Comparison of ENCODE assay signal across 1 cellular context in the genomic region with DNA sequence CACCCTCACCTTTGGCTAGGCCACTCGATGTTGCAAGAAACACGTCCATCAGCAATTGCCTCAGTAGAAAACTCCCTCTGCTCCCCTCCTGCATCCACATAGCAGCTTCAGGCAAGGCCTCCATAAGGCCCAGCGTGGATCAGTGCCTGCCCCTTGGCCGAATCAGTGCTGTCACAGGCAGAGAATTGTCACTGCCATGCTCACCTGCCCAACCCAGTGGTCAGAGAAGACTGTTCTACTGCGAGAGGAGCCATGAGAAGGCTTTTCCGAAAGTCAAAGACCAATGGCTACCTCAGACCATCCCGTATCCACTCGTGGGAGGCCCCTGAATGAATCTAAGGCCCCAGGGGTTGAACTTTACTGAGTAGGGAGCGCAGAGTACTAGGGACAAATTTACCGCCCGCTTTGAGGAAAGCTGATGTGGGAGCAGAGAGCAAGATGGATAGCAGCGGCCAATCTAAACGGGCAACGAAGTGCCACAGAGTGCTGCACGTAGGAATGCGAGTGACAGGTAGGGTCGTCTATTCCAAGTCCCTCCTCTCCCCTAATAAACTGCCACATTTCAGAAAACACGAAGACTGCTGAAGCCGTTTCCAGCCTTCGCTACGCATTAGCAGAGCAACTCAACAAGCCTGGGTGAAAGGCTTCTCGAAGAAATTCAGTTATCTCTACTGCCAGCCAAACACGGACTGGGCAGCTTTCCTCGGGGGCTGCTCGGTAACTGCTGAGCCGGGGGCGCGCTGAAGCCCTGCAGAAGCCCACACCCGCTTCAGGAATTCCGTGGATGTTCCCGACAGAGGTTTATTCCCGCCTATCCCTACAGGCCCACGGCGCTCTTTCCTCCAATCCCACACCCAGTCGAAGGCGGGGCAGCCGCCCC.
TF ChIP-seq lines count a peak whose summit lies in the region.

No MANE protein-coding gene starts in this region.

TF ChIP-seq in HepG2, 621 proteins besides CTCF, POLR2A, EP300 and RAD21 (continued from another document and continues in another):
- TF ChIP-seq, protein P1, sequence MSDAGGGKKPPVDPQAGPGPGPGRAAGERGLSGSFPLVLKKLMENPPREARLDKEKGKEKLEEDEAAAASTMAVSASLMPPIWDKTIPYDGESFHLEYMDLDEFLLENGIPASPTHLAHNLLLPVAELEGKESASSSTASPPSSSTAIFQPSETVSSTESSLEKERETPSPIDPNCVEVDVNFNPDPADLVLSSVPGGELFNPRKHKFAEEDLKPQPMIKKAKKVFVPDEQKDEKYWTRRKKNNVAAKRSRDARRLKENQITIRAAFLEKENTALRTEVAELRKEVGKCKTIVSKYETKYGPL (CRISPR knock-in tag; IDR thresholded peaks at IDR 0.05): no peak
- TF ChIP-seq HES4 (CRISPR knock-in tag; IDR thresholded peaks at IDR 0.05; ENCODE audit: borderline replicate concordance) (0 out of 2 replicates have a peak, but pooled peaks have one; percentile 84), TOPORS (CRISPR knock-in tag; IDR thresholded peaks at IDR 0.05) (no peak; the same call in 1 of the 2 replicates), SP140L (CRISPR knock-in tag; IDR thresholded peaks at IDR 0.05; ENCODE audit: borderline replicate concordance) (no peak), ZFP1 (CRISPR knock-in tag; IDR thresholded peaks at IDR 0.05) (no peak), HIVEP1 (CRISPR knock-in tag; IDR thresholded peaks at IDR 0.05) (no peak), MTA1 (CRISPR knock-in tag; IDR thresholded peaks at IDR 0.05; ENCODE audit: borderline replicate concordance) (no peak), PLRG1 (conservative IDR thresholded peaks at IDR 0.05) (no peak), ZNF564 (CRISPR knock-in tag; IDR thresholded peaks at IDR 0.05) (no peak), ZSCAN20 (CRISPR knock-in tag; IDR thresholded peaks at IDR 0.05; ENCODE audit: borderline replicate concordance) (no peak), PHF8 (CRISPR knock-in tag; IDR thresholded peaks at IDR 0.05) (no peak), RFX3 (CRISPR knock-in tag; IDR thresholded peaks at IDR 0.05) (no peak), ZBTB21 (CRISPR knock-in tag; IDR thresholded peaks at IDR 0.05) (no peak), IRF2 (CRISPR knock-in tag; IDR thresholded peaks at IDR 0.05) (no peak), ZNF354B (CRISPR knock-in tag; IDR thresholded peaks at IDR 0.05) (no peak), GATAD2A (CRISPR knock-in tag; IDR thresholded peaks at IDR 0.05) (no peak), TGIF2 (CRISPR knock-in tag; IDR thresholded peaks at IDR 0.05) (peak; percentile 50; the same call in 1 of the 2 replicates), RXRB (CRISPR knock-in tag; IDR thresholded peaks at IDR 0.05; ENCODE audit: borderline replicate concordance) (no peak), GABPB1 (CRISPR knock-in tag; IDR thresholded peaks at IDR 0.05) (no peak), HNRNPL (IDR thresholded peaks at IDR 0.05; ENCODE audit: low read depth, low read length) (no peak), ZNF446 (CRISPR knock-in tag; IDR thresholded peaks at IDR 0.05) (0 out of 2 replicates have a peak, but pooled peaks have one; percentile 43), KLF11 (CRISPR knock-in tag; IDR thresholded peaks at IDR 0.05) (no peak), SALL1 (CRISPR knock-in tag; IDR thresholded peaks at IDR 0.05) (no peak), ZSCAN12 (CRISPR knock-in tag; IDR thresholded peaks at IDR 0.05) (no peak), ZNF724P (CRISPR knock-in tag; IDR thresholded peaks at IDR 0.05; ENCODE audit: borderline replicate concordance) (no peak), ZNF720 (CRISPR knock-in tag; IDR thresholded peaks at IDR 0.05) (no peak), ELF4 (CRISPR knock-in tag; IDR thresholded peaks at IDR 0.05; ENCODE audit: borderline replicate concordance) (no peak), TMF1 (CRISPR knock-in tag; IDR thresholded peaks at IDR 0.05; ENCODE audit: low read depth) (no peak)
- TF ChIP-seq, protein P2, sequence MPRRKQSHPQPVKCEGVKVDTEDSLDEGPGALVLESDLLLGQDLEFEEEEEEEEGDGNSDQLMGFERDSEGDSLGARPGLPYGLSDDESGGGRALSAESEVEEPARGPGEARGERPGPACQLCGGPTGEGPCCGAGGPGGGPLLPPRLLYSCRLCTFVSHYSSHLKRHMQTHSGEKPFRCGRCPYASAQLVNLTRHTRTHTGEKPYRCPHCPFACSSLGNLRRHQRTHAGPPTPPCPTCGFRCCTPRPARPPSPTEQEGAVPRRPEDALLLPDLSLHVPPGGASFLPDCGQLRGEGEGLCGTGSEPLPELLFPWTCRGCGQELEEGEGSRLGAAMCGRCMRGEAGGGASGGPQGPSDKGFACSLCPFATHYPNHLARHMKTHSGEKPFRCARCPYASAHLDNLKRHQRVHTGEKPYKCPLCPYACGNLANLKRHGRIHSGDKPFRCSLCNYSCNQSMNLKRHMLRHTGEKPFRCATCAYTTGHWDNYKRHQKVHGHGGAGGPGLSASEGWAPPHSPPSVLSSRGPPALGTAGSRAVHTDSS (CRISPR knock-in tag; conservative IDR thresholded peaks at IDR 0.05): no peak
- TF ChIP-seq, protein P3, sequence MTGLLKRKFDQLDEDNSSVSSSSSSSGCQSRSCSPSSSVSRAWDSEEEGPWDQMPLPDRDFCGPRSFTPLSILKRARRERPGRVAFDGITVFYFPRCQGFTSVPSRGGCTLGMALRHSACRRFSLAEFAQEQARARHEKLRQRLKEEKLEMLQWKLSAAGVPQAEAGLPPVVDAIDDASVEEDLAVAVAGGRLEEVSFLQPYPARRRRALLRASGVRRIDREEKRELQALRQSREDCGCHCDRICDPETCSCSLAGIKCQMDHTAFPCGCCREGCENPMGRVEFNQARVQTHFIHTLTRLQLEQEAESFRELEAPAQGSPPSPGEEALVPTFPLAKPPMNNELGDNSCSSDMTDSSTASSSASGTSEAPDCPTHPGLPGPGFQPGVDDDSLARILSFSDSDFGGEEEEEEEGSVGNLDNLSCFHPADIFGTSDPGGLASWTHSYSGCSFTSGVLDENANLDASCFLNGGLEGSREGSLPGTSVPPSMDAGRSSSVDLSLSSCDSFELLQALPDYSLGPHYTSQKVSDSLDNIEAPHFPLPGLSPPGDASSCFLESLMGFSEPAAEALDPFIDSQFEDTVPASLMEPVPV (CRISPR knock-in tag; IDR thresholded peaks at IDR 0.05): no peak
- TF ChIP-seq, protein P4, sequence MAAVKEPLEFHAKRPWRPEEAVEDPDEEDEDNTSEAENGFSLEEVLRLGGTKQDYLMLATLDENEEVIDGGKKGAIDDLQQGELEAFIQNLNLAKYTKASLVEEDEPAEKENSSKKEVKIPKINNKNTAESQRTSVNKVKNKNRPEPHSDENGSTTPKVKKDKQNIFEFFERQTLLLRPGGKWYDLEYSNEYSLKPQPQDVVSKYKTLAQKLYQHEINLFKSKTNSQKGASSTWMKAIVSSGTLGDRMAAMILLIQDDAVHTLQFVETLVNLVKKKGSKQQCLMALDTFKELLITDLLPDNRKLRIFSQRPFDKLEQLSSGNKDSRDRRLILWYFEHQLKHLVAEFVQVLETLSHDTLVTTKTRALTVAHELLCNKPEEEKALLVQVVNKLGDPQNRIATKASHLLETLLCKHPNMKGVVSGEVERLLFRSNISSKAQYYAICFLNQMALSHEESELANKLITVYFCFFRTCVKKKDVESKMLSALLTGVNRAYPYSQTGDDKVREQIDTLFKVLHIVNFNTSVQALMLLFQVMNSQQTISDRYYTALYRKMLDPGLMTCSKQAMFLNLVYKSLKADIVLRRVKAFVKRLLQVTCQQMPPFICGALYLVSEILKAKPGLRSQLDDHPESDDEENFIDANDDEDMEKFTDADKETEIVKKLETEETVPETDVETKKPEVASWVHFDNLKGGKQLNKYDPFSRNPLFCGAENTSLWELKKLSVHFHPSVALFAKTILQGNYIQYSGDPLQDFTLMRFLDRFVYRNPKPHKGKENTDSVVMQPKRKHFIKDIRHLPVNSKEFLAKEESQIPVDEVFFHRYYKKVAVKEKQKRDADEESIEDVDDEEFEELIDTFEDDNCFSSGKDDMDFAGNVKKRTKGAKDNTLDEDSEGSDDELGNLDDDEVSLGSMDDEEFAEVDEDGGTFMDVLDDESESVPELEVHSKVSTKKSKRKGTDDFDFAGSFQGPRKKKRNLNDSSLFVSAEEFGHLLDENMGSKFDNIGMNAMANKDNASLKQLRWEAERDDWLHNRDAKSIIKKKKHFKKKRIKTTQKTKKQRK (IDR thresholded peaks at IDR 0.05; ENCODE audit: low read length): no peak
- TF ChIP-seq, protein P5, sequence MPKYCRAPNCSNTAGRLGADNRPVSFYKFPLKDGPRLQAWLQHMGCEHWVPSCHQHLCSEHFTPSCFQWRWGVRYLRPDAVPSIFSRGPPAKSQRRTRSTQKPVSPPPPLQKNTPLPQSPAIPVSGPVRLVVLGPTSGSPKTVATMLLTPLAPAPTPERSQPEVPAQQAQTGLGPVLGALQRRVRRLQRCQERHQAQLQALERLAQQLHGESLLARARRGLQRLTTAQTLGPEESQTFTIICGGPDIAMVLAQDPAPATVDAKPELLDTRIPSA (CRISPR knock-in tag; IDR thresholded peaks at IDR 0.05; ENCODE audit: borderline replicate concordance): no peak
- TF ChIP-seq, protein P6, sequence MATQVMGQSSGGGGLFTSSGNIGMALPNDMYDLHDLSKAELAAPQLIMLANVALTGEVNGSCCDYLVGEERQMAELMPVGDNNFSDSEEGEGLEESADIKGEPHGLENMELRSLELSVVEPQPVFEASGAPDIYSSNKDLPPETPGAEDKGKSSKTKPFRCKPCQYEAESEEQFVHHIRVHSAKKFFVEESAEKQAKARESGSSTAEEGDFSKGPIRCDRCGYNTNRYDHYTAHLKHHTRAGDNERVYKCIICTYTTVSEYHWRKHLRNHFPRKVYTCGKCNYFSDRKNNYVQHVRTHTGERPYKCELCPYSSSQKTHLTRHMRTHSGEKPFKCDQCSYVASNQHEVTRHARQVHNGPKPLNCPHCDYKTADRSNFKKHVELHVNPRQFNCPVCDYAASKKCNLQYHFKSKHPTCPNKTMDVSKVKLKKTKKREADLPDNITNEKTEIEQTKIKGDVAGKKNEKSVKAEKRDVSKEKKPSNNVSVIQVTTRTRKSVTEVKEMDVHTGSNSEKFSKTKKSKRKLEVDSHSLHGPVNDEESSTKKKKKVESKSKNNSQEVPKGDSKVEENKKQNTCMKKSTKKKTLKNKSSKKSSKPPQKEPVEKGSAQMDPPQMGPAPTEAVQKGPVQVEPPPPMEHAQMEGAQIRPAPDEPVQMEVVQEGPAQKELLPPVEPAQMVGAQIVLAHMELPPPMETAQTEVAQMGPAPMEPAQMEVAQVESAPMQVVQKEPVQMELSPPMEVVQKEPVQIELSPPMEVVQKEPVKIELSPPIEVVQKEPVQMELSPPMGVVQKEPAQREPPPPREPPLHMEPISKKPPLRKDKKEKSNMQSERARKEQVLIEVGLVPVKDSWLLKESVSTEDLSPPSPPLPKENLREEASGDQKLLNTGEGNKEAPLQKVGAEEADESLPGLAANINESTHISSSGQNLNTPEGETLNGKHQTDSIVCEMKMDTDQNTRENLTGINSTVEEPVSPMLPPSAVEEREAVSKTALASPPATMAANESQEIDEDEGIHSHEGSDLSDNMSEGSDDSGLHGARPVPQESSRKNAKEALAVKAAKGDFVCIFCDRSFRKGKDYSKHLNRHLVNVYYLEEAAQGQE (IDR thresholded peaks at IDR 0.05; ENCODE audit: borderline replicate concordance in 1 of 2, low read depth in 1 of 2, low read length in 2 of 2): no peak
- TF ChIP-seq, protein P7, sequence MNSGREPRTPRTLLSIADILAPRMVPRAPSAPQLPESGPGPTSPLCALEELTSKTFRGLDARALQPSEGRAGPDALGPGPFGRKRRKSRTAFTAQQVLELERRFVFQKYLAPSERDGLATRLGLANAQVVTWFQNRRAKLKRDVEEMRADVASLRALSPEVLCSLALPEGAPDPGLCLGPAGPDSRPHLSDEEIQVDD (CRISPR knock-in tag; IDR thresholded peaks at IDR 0.05; ENCODE audit: borderline replicate concordance): no peak
- TF ChIP-seq, protein P8, sequence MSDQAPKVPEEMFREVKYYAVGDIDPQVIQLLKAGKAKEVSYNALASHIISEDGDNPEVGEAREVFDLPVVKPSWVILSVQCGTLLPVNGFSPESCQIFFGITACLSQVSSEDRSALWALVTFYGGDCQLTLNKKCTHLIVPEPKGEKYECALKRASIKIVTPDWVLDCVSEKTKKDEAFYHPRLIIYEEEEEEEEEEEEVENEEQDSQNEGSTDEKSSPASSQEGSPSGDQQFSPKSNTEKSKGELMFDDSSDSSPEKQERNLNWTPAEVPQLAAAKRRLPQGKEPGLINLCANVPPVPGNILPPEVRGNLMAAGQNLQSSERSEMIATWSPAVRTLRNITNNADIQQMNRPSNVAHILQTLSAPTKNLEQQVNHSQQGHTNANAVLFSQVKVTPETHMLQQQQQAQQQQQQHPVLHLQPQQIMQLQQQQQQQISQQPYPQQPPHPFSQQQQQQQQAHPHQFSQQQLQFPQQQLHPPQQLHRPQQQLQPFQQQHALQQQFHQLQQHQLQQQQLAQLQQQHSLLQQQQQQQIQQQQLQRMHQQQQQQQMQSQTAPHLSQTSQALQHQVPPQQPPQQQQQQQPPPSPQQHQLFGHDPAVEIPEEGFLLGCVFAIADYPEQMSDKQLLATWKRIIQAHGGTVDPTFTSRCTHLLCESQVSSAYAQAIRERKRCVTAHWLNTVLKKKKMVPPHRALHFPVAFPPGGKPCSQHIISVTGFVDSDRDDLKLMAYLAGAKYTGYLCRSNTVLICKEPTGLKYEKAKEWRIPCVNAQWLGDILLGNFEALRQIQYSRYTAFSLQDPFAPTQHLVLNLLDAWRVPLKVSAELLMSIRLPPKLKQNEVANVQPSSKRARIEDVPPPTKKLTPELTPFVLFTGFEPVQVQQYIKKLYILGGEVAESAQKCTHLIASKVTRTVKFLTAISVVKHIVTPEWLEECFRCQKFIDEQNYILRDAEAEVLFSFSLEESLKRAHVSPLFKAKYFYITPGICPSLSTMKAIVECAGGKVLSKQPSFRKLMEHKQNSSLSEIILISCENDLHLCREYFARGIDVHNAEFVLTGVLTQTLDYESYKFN (CRISPR knock-in tag; conservative IDR thresholded peaks at IDR 0.05): no peak
- TF ChIP-seq, protein P9, sequence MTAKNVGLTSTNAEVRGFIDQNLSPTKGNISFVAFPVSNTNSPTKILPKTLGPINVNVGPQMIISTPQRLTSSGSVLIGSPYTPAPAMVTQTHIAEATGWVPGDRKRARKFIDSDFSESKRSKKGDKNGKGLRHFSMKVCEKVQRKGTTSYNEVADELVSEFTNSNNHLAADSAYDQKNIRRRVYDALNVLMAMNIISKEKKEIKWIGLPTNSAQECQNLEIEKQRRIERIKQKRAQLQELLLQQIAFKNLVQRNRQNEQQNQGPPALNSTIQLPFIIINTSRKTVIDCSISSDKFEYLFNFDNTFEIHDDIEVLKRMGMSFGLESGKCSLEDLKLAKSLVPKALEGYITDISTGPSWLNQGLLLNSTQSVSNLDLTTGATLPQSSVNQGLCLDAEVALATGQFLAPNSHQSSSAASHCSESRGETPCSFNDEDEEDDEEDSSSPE (CRISPR knock-in tag; IDR thresholded peaks at IDR 0.05): peak; percentile 5; the same call in 1 of the 2 replicates
